Comparison of ENCODE assay signal across 8 cellular contexts in genomic region chr11:119056397-119056999, GRCh38. TPM values are rescaled to one million over a fixed set of nuclear protein-coding genes. Genes with fewer than 3 reads are reported as not detected.
A peak's percentile ranks its signal among the peaks of the same experiment; 100 is the strongest.
DNase-seq lines count a peak whose midpoint lies in the region; ATAC-seq and TF ChIP-seq lines count a peak whose summit lies in the region.

No MANE protein-coding gene starts in this region.

- peak overlapping the region; percentile 61 for H3K27ac ChIP-seq in substantia nigra (ENCODE audit: low read depth, low read length, poor library complexity, severe bottlenecking)

- ATAC-seq in GM19467 (IDR thresholded peaks at IDR 0.05; ENCODE audit: unreplicated experiment) = peak; percentile 10

- peaks cover 4% of the 10 kb centered on the region; the same call in 1 of the 2 replicates for H3K4me1 ChIP-seq in BE2C

- peak; percentile 47 for DNase-seq in BE2C
- peak; percentile 48 for DNase-seq in HuH-7.5 (ENCODE audit: low spot score)
- DNase-seq in activated CD4-positive, alpha-beta T cell treated with anti-CD3 and anti-CD28 coated beads, Interleukin-2, amount 50 U/mL, for 1 hour = peak; percentile 43
- peak; percentile 30 for DNase-seq in effector CD8-positive, alpha-beta T cell (lab: John Stamatoyannopoulos, UW)
- DNase-seq in mucosa of gallbladder (ENCODE audit: low spot score) = peak; percentile 17
- DNase-seq in substantia nigra (lab: John Stamatoyannopoulos, UW) = peak in 9 of 49 donors; percentile 23 to 85 (median 37)
- no peak for DNase-seq in medulla oblongata (ENCODE audit: extremely low spot score)

- H3K9me3 ChIP-seq in BE2C = no peaks in the 10 kb centered on the region

- H3K27me3 ChIP-seq in BE2C = no peaks in the 10 kb centered on the region

- no peak for TF ChIP-seq CTCF in BE2C (IDR thresholded peaks at IDR 0.05; ENCODE audit: low read depth, low read length)

- peak overlapping the region; percentile 79 for H3K4me3 ChIP-seq in BE2C (ENCODE audit: low read depth, low read length)

- peaks cover 37% of the 10 kb centered on the region for H3K36me3 ChIP-seq in BE2C

RNA-seq across cellular contexts. Expression of gene HYOU1, which starts 0.5 kb away (rescaled TPM):
- polyA plus RNA-seq in BE2C (2012; ENCODE audit: insufficient read depth, insufficient read length, low read depth) = 204 TPM
- total RNA-seq in mucosa of gallbladder = 201 TPM

RNA-seq across cellular contexts. Expression of gene VPS11, which starts 11.1 kb away (rescaled TPM):
- 42.5 TPM for polyA plus RNA-seq in BE2C (2012; ENCODE audit: insufficient read depth, insufficient read length, low read depth)
- 33.4 TPM for total RNA-seq in mucosa of gallbladder

RNA-seq across cellular contexts. Expression of gene SLC37A4, which starts 25.8 kb away (rescaled TPM):
- polyA plus RNA-seq in BE2C (2012; ENCODE audit: insufficient read depth, insufficient read length, low read depth) = 19.4 TPM
- 64.3 TPM for total RNA-seq in mucosa of gallbladder

RNA-seq across cellular contexts. Expression of gene HMBS, which starts 28.2 kb away (rescaled TPM):
- 44.4 TPM for polyA plus RNA-seq in BE2C (2012; ENCODE audit: insufficient read depth, insufficient read length, low read depth)
- total RNA-seq in mucosa of gallbladder = 12.3 TPM

RNA-seq across cellular contexts. Expression of gene TRAPPC4, which starts 37.9 kb away (rescaled TPM):
- 179 TPM for polyA plus RNA-seq in BE2C (2012; ENCODE audit: insufficient read depth, insufficient read length, low read depth)
- total RNA-seq in mucosa of gallbladder = 82.6 TPM
